12 cellular contexts compared by ENCODE assay signal in the genomic region with DNA sequence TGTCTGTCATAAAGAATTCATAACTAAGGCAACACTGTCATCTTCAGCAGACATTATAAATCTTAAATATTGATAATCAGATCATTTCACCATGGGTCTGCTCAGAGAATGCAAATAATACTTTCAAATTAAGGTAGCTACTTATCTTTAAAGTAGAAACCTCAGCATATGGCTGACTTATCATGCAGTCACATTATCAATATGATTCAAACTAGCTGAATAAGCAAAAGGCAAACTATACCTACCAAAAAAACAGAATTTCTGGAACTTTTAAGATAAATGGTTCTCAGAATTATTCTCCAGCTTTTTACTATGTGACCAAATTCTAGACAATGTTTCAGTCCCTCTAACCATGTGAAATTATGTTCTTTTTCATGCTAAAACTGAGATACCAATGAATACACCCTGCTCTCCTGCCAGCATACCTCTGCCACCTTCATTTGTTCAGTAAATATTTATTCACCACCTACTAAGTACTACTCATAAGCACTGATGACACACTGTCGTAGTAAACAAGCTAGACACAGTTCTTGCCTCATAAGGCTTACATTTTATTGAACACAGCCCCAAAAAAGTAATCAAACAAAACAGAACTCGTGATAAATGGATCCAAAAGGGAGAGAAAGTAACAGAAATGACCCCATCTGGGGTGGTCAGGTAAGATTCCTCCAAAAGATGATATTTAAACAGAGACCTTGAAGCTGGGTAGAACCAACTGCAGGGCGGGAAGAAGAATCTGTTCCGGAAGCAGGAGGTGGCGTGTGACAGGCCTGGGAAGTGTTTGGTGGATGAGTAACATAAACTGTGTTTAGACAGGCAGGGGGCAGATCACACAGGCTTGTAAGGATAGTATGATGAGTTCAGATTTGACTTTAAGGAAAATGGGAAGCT. TPM values are rescaled to one million over a fixed set of nuclear protein-coding genes. Genes with fewer than 3 reads are reported as not detected.
DNase-seq lines count a peak whose midpoint lies in the region; ATAC-seq, FAIRE-seq and TF ChIP-seq lines count a peak whose summit lies in the region.
"Had no signal": no experiment of that assay in that cellular context is flagged by ENCODE, and none has a peak within 500 bp of the region (broad histone marks: within the 10 kb centered on the region; RNA-seq: fewer than 3 reads in every experiment).

No MANE protein-coding gene starts in this region.

- intact Hi-C loops in HCT116 (cut with micrococcal nuclease) = loop anchor here (5.0 kb wide), 1 partner anchor 43 kb away; no protein-coding TSS in a partner anchor
- intact Hi-C loops in Caco-2 (cut with micrococcal nuclease; ENCODE audit: unreplicated experiment) = no loop called here
- intact Hi-C loops in kidney (cut with DNase I) = no loop called here

- H3K9me2 ChIP-seq in HCT116 (ENCODE audit: insufficient read depth) = no peaks in the 10 kb centered on the region

- DNase-seq in HCT116 (ENCODE audit: low read depth, low spot score) (no peak), amniotic epithelial cell (ENCODE audit: low read depth) (peak; percentile 77), glutamatergic neuron (no peak), renal cortical epithelial cell (ENCODE audit: low read depth) (peak; percentile 76), Caco-2 (no peak), AML-193 (lab: John Stamatoyannopoulos, UW) (no peak), kidney (no peak), NCI-H1105 treated with DMSO at 0.1 percent for 48 hours (lab: John Stamatoyannopoulos, UW) (no peak)
- DNase-seq: activated CD4-positive, alpha-beta T cell treated with anti-CD3 and anti-CD28 coated beads for 48 hours; caudate nucleus; sigmoid colon; stimulated activated naive B cell treated with anti-CD40 and anti-IgM and Interleukin-4, amounts not matched to agents 10 μg/mL and 1 μg/mL and 100 μg/mL, for 72 hours had no signal

- RAD21 ChIA-PET in HCT116 (lab: Charles Lee; ENCODE audit: low non-redundant PET in 1 of 2, low total read pairs in 2 of 2, uncharacterized antibody in 2 of 2, unreplicated experiment in 2 of 2) = no interaction called here

- H3K36me3 ChIP-seq in HCT116 (ENCODE audit: control insufficient read depth in 1 of 2, insufficient read depth in 2 of 2, low read length in 2 of 2) (no peaks in the 10 kb centered on the region), Caco-2 (ENCODE audit: control insufficient read depth, insufficient read depth, low read length) (no peaks in the 10 kb centered on the region), kidney (ENCODE audit: control insufficient read depth in 1 of 2, insufficient read depth in 2 of 2, low read length in 2 of 2) (no peaks in the 10 kb centered on the region)
- H3K36me3 ChIP-seq: sigmoid colon had no signal

- H3K4me3 Mint-ChIP-seq in glutamatergic neuron (ENCODE audit: unreplicated experiment) = no peak overlapping the region
- H3K4me3 Mint-ChIP-seq in Caco-2 (ENCODE audit: unreplicated experiment) = no peak overlapping the region
- H3K4me3 Mint-ChIP-seq: stimulated activated naive B cell treated with anti-CD40 and anti-IgM and Interleukin-4, amounts not matched to agents 10 μg/mL and 1 μg/mL and 100 μg/mL, for 72 hours had no signal

- peak; percentile 58; the same call in 1 of the 2 replicates for ATAC-seq in HCT116
- ATAC-seq: stimulated activated naive B cell treated with anti-CD40 and anti-IgM and Interleukin-4, amounts not matched to agents 10 μg/mL and 1 μg/mL and 100 μg/mL, for 72 hours had no signal

- POLR2A ChIA-PET in HCT116 (lab: Charles Lee) = no interaction called here
- POLR2A ChIA-PET in Caco-2 (lab: Charles Lee) = no interaction called here

- no peak for TF ChIP-seq POLR2A in HCT116 (IDR thresholded peaks at IDR 0.05; ENCODE audit: borderline replicate concordance, extremely low read depth, insufficient read depth, insufficient read length)

- H3K4me3 ChIP-seq in HCT116 (replicated peaks in 1 of 2; ENCODE audit: low read depth in 1 of 2, low read length in 2 of 2) = no peak overlapping the region
- H3K4me3 ChIP-seq in Caco-2 (ENCODE audit: low read depth, low read length) = no peak overlapping the region
- H3K4me3 ChIP-seq in kidney (ENCODE audit: low read length in 2 of 2) = no peak overlapping the region
- H3K4me3 ChIP-seq: sigmoid colon had no signal

- H3K36me3 Mint-ChIP-seq in glutamatergic neuron (ENCODE audit: unreplicated experiment) (no peaks in the 10 kb centered on the region), Caco-2 (ENCODE audit: insufficient read depth, unreplicated experiment) (peaks cover 5% of the 10 kb centered on the region)

- H3K4me1 ChIP-seq in HCT116 (ENCODE audit: control insufficient read depth in 1 of 2, insufficient read depth in 2 of 2, low read length in 2 of 2) (peaks cover 21 to 43% of the 10 kb centered on the region in 2 experiments), Caco-2 (peaks cover 3% of the 10 kb centered on the region), kidney (ENCODE audit: control insufficient read depth in 1 of 2, insufficient read depth in 1 of 2, low read depth in 1 of 2, low read length in 2 of 2) (peaks cover 0 to under 1% of the 10 kb centered on the region in 2 donors)

- CTCF ChIA-PET in HCT116 (lab: Charles Lee) (no interaction called here), Caco-2 (lab: Charles Lee) (no interaction called here)

- H3K27ac ChIP-seq in HCT116 (ENCODE audit: low read depth, low read length) = peak overlapping the region; percentile 34; the same call in 1 of the 2 replicates
- no peak overlapping the region for H3K27ac ChIP-seq in kidney (ENCODE audit: low read depth in 2 of 2, low read length in 2 of 2)

- TF ChIP-seq CTCF in HCT116 (IDR thresholded peaks at IDR 0.05 in 2 of 3, conservative IDR thresholded peaks at IDR 0.05 in 1 of 3; ENCODE audit: borderline replicate concordance in 1 of 3, insufficient read depth in 1 of 3, low read depth in 2 of 3, low read length in 2 of 3) (no peak), glutamatergic neuron (IDR thresholded peaks at IDR 0.05; ENCODE audit: partially characterized antibody, unreplicated experiment) (no peak), Caco-2 (IDR thresholded peaks at IDR 0.05; ENCODE audit: insufficient read depth in 1 of 2, low read depth in 1 of 2, low read length in 1 of 2, severe bottlenecking in 1 of 2, unreplicated experiment in 1 of 2) (no peak), kidney (IDR thresholded peaks at IDR 0.05; ENCODE audit: borderline replicate concordance, extremely low read depth, insufficient read depth) (no peak)

- TF ChIP-seq RAD21 in HCT116 (IDR thresholded peaks at IDR 0.05; ENCODE audit: low read depth) = no peak

- H3K9ac ChIP-seq in HCT116 (ENCODE audit: low read length) = no peak overlapping the region
- no peak overlapping the region for H3K9ac ChIP-seq in kidney (ENCODE audit: low read length in 2 of 2)

- H3K4me1 Mint-ChIP-seq in glutamatergic neuron (ENCODE audit: low read depth, unreplicated experiment) (peaks cover 4% of the 10 kb centered on the region), Caco-2 (ENCODE audit: low read depth, unreplicated experiment) (peaks cover 12% of the 10 kb centered on the region)

- BruUV-seq in HCT116 (replicated peaks; lab: Mats Ljungman, UMichigan) = no TSS peak
- BruUV-seq in Caco-2 (replicated peaks; lab: Mats Ljungman, UMichigan) = no TSS peak

- H3K27me3 ChIP-seq in HCT116 (ENCODE audit: insufficient read depth, low read length) (no peaks in the 10 kb centered on the region), Caco-2 (replicated peaks; ENCODE audit: control insufficient read depth, insufficient read depth, low read length) (no peaks in the 10 kb centered on the region)
- H3K27me3 ChIP-seq: sigmoid colon had no signal

- H3K27me3 Mint-ChIP-seq in glutamatergic neuron (ENCODE audit: unreplicated experiment) = no peaks in the 10 kb centered on the region
- H3K27me3 Mint-ChIP-seq in Caco-2 (ENCODE audit: insufficient read depth, unreplicated experiment) = no peaks in the 10 kb centered on the region

- H4K20me1 ChIP-seq in HCT116 (ENCODE audit: insufficient read depth) = no peaks in the 10 kb centered on the region

- peak overlapping the region; percentile 27; the same call in 1 of the 2 replicates for H3K4me2 ChIP-seq in HCT116 (ENCODE audit: low read length)

- no peaks in the 10 kb centered on the region for H3K9me3 ChIP-seq in HCT116 (ENCODE audit: control insufficient read depth in 1 of 2, insufficient read depth in 1 of 2, low read depth in 1 of 2, low read length in 2 of 2)
- H3K9me3 ChIP-seq in Caco-2 = no peaks in the 10 kb centered on the region
- no peaks in the 10 kb centered on the region for H3K9me3 ChIP-seq in kidney (ENCODE audit: control insufficient read depth in 1 of 2, low read length in 2 of 2)
- H3K9me3 ChIP-seq: sigmoid colon had no signal

- FAIRE-seq in kidney (lab: Jason Lieb, UNC) = no peak

- H2AFZ ChIP-seq in HCT116 (ENCODE audit: low read depth, low read length, poor library complexity, severe bottlenecking) = no peak overlapping the region

- H3K9me3 Mint-ChIP-seq in glutamatergic neuron (ENCODE audit: unreplicated experiment) (peaks cover 1% of the 10 kb centered on the region), Caco-2 (ENCODE audit: unreplicated experiment) (no peaks in the 10 kb centered on the region)
- H3K9me3 Mint-ChIP-seq: stimulated activated naive B cell treated with anti-CD40 and anti-IgM and Interleukin-4, amounts not matched to agents 10 μg/mL and 1 μg/mL and 100 μg/mL, for 72 hours had no signal

- peak overlapping the region; percentile 28 for H3K27ac Mint-ChIP-seq in glutamatergic neuron (ENCODE audit: unreplicated experiment)
- no peak overlapping the region for H3K27ac Mint-ChIP-seq in Caco-2 (ENCODE audit: unreplicated experiment)
- H3K27ac Mint-ChIP-seq: stimulated activated naive B cell treated with anti-CD40 and anti-IgM and Interleukin-4, amounts not matched to agents 10 μg/mL and 1 μg/mL and 100 μg/mL, for 72 hours had no signal

- H3K79me2 ChIP-seq in HCT116 (ENCODE audit: insufficient read depth, low read length) = peaks cover 22% of the 10 kb centered on the region

RNA-seq across cellular contexts. Expression of a gene that starts 17.7 kb away (rescaled TPM):
- total RNA-seq in HCT116 (2021; ENCODE audit: unreplicated experiment) (26.6 TPM), glutamatergic neuron (ENCODE audit: unreplicated experiment) (29.9 TPM), renal cortical epithelial cell (30.0 and 45.9 TPM in 2 replicates), Caco-2 (2022) (9.2 and 9.5 TPM in 2 replicates), kidney (35.1 TPM)
- 10.4 and 13.0 TPM in 2 replicates for polyA plus RNA-seq in HCT116 (2012)
- polyA plus RNA-seq in kidney (ENCODE audit: insufficient read depth, low read depth, low replicate concordance) = 12.3 TPM

Comparison
In these comparisons a context has a peak if more than half of its experiments do, and no peak if none do; other contexts are left out.
1. DNase-seq: peak in amniotic epithelial cell (single experiment) and renal cortical epithelial cell (single experiment); none in HCT116 (single experiment), glutamatergic neuron (single experiment), Caco-2 (0 of 2), AML-193 (0 of 2), kidney (single experiment) and NCI-H1105 treated with DMSO at 0.1 percent for 48 hours (single experiment).